8 cellular contexts compared by ENCODE assay signal in genomic region chr17:8122391-8122922, GRCh38. TPM values are rescaled to one million over a fixed set of nuclear protein-coding genes. Genes with fewer than 3 reads are reported as not detected.
DNase-seq lines count a peak whose midpoint lies in the region; ATAC-seq and TF ChIP-seq lines count a peak whose summit lies in the region.

No MANE protein-coding gene starts in this region.

- H3K36me3 ChIP-seq in Loucy (ENCODE audit: insufficient read depth, low read length), result no peaks in the 10 kb centered on the region
- H3K36me3 ChIP-seq in brain microvascular endothelial cell (replicated peaks), result no peaks in the 10 kb centered on the region
- H3K36me3 ChIP-seq in mesenchymal stem cell (ENCODE audit: control insufficient read depth in 1 of 2, insufficient read depth in 2 of 2, low read depth in 1 of 2, low read length in 2 of 2), result no peaks in the 10 kb centered on the region
- no peaks in the 10 kb centered on the region for H3K36me3 ChIP-seq in aorta (ENCODE audit: control insufficient read depth in 1 of 2, insufficient read depth in 2 of 2, low read length in 1 of 2)

- no peak overlapping the region for H2AK5ac ChIP-seq in mesenchymal stem cell (ENCODE audit: low read length, severe bottlenecking)

- no peaks in the 10 kb centered on the region for H3K79me2 ChIP-seq in Loucy (ENCODE audit: insufficient read depth, low read length)

- no peak overlapping the region for H3K4ac ChIP-seq in mesenchymal stem cell (ENCODE audit: low read depth in 1 of 2, low read length in 2 of 2)

- CTCF ChIA-PET in Calu3 (lab: Charles Lee), result interaction anchor here (0.6 to 0.8 kb wide), 4 partner anchors 19 to 70 kb away, joined by 3 to 4 read pairs (median 3); no protein-coding TSS in a partner anchor

- no peak overlapping the region for H4K91ac ChIP-seq in mesenchymal stem cell (ENCODE audit: low read length)

- H3K9ac ChIP-seq in Loucy (ENCODE audit: low read depth, low read length, poor library complexity, severe bottlenecking), result peak overlapping the region; percentile 46
- peak overlapping the region; percentile 66 for H3K9ac ChIP-seq in mesenchymal stem cell (ENCODE audit: low read length)

- no peak overlapping the region for H3K23ac ChIP-seq in mesenchymal stem cell (ENCODE audit: low read length in 2 of 2)

- no peaks in the 10 kb centered on the region for H3K9me2 ChIP-seq in Loucy (replicated peaks; ENCODE audit: low read depth, low read length)

- H3K4me1 ChIP-seq in Loucy (ENCODE audit: insufficient read depth, low read length, poor library complexity, severe bottlenecking), result peaks cover 49% of the 10 kb centered on the region
- peaks cover 59% of the 10 kb centered on the region for H3K4me1 ChIP-seq in mesenchymal stem cell (ENCODE audit: control insufficient read depth, insufficient read depth, low read depth, low read length)
- peaks cover 0 to 2% of the 10 kb centered on the region in 2 donors for H3K4me1 ChIP-seq in aorta (ENCODE audit: control insufficient read depth in 1 of 2, insufficient read depth in 2 of 2, low read length in 2 of 2)

- H4K20me1 ChIP-seq in Loucy (ENCODE audit: insufficient read depth, low read length, poor library complexity, severe bottlenecking), result no peaks in the 10 kb centered on the region

- BruUV-seq in Calu3 (replicated peaks; lab: Mats Ljungman, UMichigan), result no TSS peak

- H2AFZ ChIP-seq in Loucy (ENCODE audit: low read length) (peak overlapping the region; percentile 72; the same call in 1 of the 2 replicates), mesenchymal stem cell (ENCODE audit: low read depth, low read length) (peak overlapping the region; percentile 10)

- H3K4me3 ChIP-seq in Loucy (ENCODE audit: low read length, poor library complexity, severe bottlenecking) (peak overlapping the region; percentile 91), brain microvascular endothelial cell (ENCODE audit: low read depth, low read length) (peak overlapping the region; percentile 66), mesenchymal stem cell (ENCODE audit: insufficient read depth in 1 of 2, low read depth in 1 of 2, low read length in 2 of 2) (peak overlapping the region; percentile 64 to 85), aorta (ENCODE audit: low read length in 2 of 2) (peak overlapping the region; percentile 21 to 47)

- TF ChIP-seq CTCF in Calu3 (IDR thresholded peaks at IDR 0.05; ENCODE audit: unreplicated experiment) (no peak), Loucy (conservative IDR thresholded peaks at IDR 0.05; ENCODE audit: low read length) (no peak), brain microvascular endothelial cell (IDR thresholded peaks at IDR 0.05; ENCODE audit: low read depth, low read length, missing control alignments) (no peak)

- no peaks in the 10 kb centered on the region for H3K9me3 ChIP-seq in Loucy (ENCODE audit: insufficient read depth, low read depth, low read length)
- no peaks in the 10 kb centered on the region for H3K9me3 ChIP-seq in mesenchymal stem cell (ENCODE audit: control insufficient read depth, low read length)
- no peaks in the 10 kb centered on the region for H3K9me3 ChIP-seq in aorta (ENCODE audit: control insufficient read depth, low read length)

- H3K4me3 Mint-ChIP-seq in Calu3 (ENCODE audit: low read depth, unreplicated experiment), result peak overlapping the region; percentile 91

- peak overlapping the region; percentile 39 for H2BK120ac ChIP-seq in mesenchymal stem cell (ENCODE audit: low read depth, low read length)

- H3K18ac ChIP-seq in mesenchymal stem cell (ENCODE audit: low read depth in 1 of 2, low read length in 2 of 2), result peak overlapping the region in 1 of 2 experiments; percentile 48

- H3K4me2 ChIP-seq in Loucy (ENCODE audit: low read depth, low read length, poor library complexity, severe bottlenecking) (peak overlapping the region; percentile 93), mesenchymal stem cell (ENCODE audit: low read length, poor library complexity, severe bottlenecking) (peak overlapping the region; percentile 95)

- no peaks in the 10 kb centered on the region for H3K9me3 Mint-ChIP-seq in Calu3 (ENCODE audit: low read depth, unreplicated experiment)

- H2BK5ac ChIP-seq in mesenchymal stem cell (ENCODE audit: low read depth, low read length, poor library complexity, severe bottlenecking), result no peak overlapping the region

- H3K27me3 ChIP-seq in Loucy (ENCODE audit: insufficient read depth, low read length, poor library complexity, severe bottlenecking) (peaks cover 7% of the 10 kb centered on the region), brain microvascular endothelial cell (replicated peaks) (no peaks in the 10 kb centered on the region), mesenchymal stem cell (ENCODE audit: control insufficient read depth in 1 of 2, insufficient read depth in 1 of 2, low read length in 2 of 2) (peaks cover 25 to 30% of the 10 kb centered on the region in 2 experiments), aorta (ENCODE audit: control insufficient read depth in 1 of 2, insufficient read depth in 2 of 2, low read length in 1 of 2) (no peaks in the 10 kb centered on the region)

- no peak overlapping the region for H2BK12ac ChIP-seq in mesenchymal stem cell (ENCODE audit: low read length in 2 of 2)

- H3K14ac ChIP-seq in mesenchymal stem cell (ENCODE audit: low read length in 2 of 2), result no peak overlapping the region

- peaks cover 63% of the 10 kb centered on the region for H3K36me3 Mint-ChIP-seq in Calu3 (ENCODE audit: insufficient read depth, unreplicated experiment)

- peak overlapping the region; percentile 35 for H2BK15ac ChIP-seq in mesenchymal stem cell (ENCODE audit: low read depth, poor library complexity, severe bottlenecking)

- in situ Hi-C loops in brain microvascular endothelial cell (cut with HindIII; ENCODE audit: low pct_ligation_motif_present, low sequenced_read_pairs), result no loop called here

- ATAC-seq in aorta (ENCODE audit: low FRiP score) (no peak), HG02981 (IDR thresholded peaks at IDR 0.05; ENCODE audit: unreplicated experiment) (no peak)

- H3K27ac ChIP-seq in brain microvascular endothelial cell, result no peak overlapping the region
- H3K27ac ChIP-seq in mesenchymal stem cell (ENCODE audit: low read length, poor library complexity, severe bottlenecking), result no peak overlapping the region
- no peak overlapping the region for H3K27ac ChIP-seq in aorta (ENCODE audit: low read depth in 1 of 2, low read length in 2 of 2)

- peaks cover 64% of the 10 kb centered on the region for H3K27me3 Mint-ChIP-seq in Calu3 (ENCODE audit: unreplicated experiment)

- peaks cover 67% of the 10 kb centered on the region for H3K4me1 Mint-ChIP-seq in Calu3 (ENCODE audit: low read depth, unreplicated experiment)

- no peak overlapping the region for H4K8ac ChIP-seq in mesenchymal stem cell (ENCODE audit: low read length)

- WGBS in mesenchymal stem cell, result under 1% methylated on average over 31 of the region's 31 CpGs
- WGBS in aorta, 2 donors, result 0 to 1% methylated on average over 30 to 31 of the region's 31 CpGs

- DNase-seq in Calu3 (no peak), brain microvascular endothelial cell (no peak), mesenchymal stem cell (peak; percentile 77), aorta (no peak), MV-4-11 (lab: John Stamatoyannopoulos, UW) (no peak), germinal center (ENCODE audit: low spot score) (no peak)

- intact Hi-C loops in Calu3 (cut with micrococcal nuclease; ENCODE audit: unreplicated experiment) (loop anchor here (5.0 kb wide), 1 partner anchor 35 kb away; no protein-coding TSS in a partner anchor), aorta (cut with DNase I) (loop anchor here in 1 of 2 donors (5.0 kb wide), 1 partner anchor 40 kb away; the partner anchor contains the start of gene VAMP2)

- H3F3A ChIP-seq in Loucy (ENCODE audit: low read depth), result peaks cover 15% of the 10 kb centered on the region

- no peaks in the 10 kb centered on the region for H3K79me1 ChIP-seq in mesenchymal stem cell (replicated peaks; ENCODE audit: low read length, poor library complexity, severe bottlenecking)

- H3K27ac Mint-ChIP-seq in Calu3 (ENCODE audit: unreplicated experiment), result no peak overlapping the region

RNA-seq across cellular contexts. Expression of gene HES7, which starts 1.4 kb away (rescaled TPM):
- total RNA-seq in Calu3 (2022), result 0.28 and 0.69 TPM in 2 replicates
- 1.5 TPM for polyA plus RNA-seq in mesenchymal stem cell (2013, experiment 1 of 2)
- 1.4 TPM for polyA plus RNA-seq in mesenchymal stem cell (2013, experiment 2 of 2)
- total RNA-seq in aorta, result under 1 TPM; 0.19 to 0.30 TPM
- 1 to 10 TPM in 1 of 2 donors, not detected in 1; 1.6 TPM for polyA plus RNA-seq in aorta

RNA-seq across cellular contexts. Expression of gene ALOXE3, which starts 4.1 kb away (rescaled TPM):
- total RNA-seq in Calu3 (2022) (0.20 TPM in 1 of 2 replicates, not detected in the other), aorta (not detected)
- polyA plus RNA-seq in mesenchymal stem cell (2013, experiment 1 of 2), result 0.01 TPM
- polyA plus RNA-seq in mesenchymal stem cell (2013, experiment 2 of 2), result not detected
- not detected for polyA plus RNA-seq in aorta

RNA-seq across cellular contexts. Expression of gene PER1, which starts 29.7 kb away (rescaled TPM):
- 16.1 and 17.0 TPM in 2 replicates for total RNA-seq in Calu3 (2022)
- 34.9 TPM for polyA plus RNA-seq in mesenchymal stem cell (2013, experiment 1 of 2)
- polyA plus RNA-seq in mesenchymal stem cell (2013, experiment 2 of 2), result 25.8 TPM
- 100 to 1,000 TPM; 100 to 297 TPM for total RNA-seq in aorta
- 100 to 1,000 TPM in 1 of 2 donors, 10 to 100 TPM in 1; 34.3 to 246 TPM for polyA plus RNA-seq in aorta

RNA-seq across cellular contexts. Expression of gene ALOX12B, which starts 34.9 kb away (rescaled TPM):
- not detected in 2 replicates for total RNA-seq in Calu3 (2022)
- not detected for polyA plus RNA-seq in mesenchymal stem cell (2013, experiment 1 of 2)
- not detected for polyA plus RNA-seq in mesenchymal stem cell (2013, experiment 2 of 2)
- total RNA-seq in aorta, result not detected
- polyA plus RNA-seq in aorta, result under 1 TPM in 1 of 2 donors, not detected in 1; 0.25 TPM

RNA-seq across cellular contexts. Expression of gene VAMP2, which starts 40.3 kb away (rescaled TPM):
- total RNA-seq in Calu3 (2022) (18.1 and 22.1 TPM in 2 replicates), aorta (10 to 100 TPM; 73.4 to 80.8 TPM)
- polyA plus RNA-seq in mesenchymal stem cell (2013, experiment 1 of 2), result 48.0 TPM
- polyA plus RNA-seq in mesenchymal stem cell (2013, experiment 2 of 2), result 47.4 TPM
- polyA plus RNA-seq in aorta, result 100 to 1,000 TPM in 1 of 2 donors, 10 to 100 TPM in 1; 59.7 to 105 TPM

Comparison
In these comparisons a context has a peak if more than half of its experiments do, and no peak if none do; other contexts are left out.
1. H3K4me3 ChIP-seq: peak in every context shown above with its lines; median percentile 91 in Loucy; 74 in mesenchymal stem cell; 66 in brain microvascular endothelial cell; 34 in aorta.